Comparison of ENCODE assay signal across 9 cellular contexts in genomic region chr17:77410470-77410869, GRCh38.
DNase-seq lines count a peak whose midpoint lies in the region; ATAC-seq and TF ChIP-seq lines count a peak whose summit lies in the region.
"Had no signal": no experiment of that assay in that cellular context is flagged by ENCODE, and none has a peak within 500 bp of the region (broad histone marks: within the 10 kb centered on the region; RNA-seq: fewer than 3 reads in every experiment).

No MANE protein-coding gene starts in this region.

- H3K27me3 ChIP-seq in hepatocyte (no peaks in the 10 kb centered on the region), stomach smooth muscle (ENCODE audit: control insufficient read depth in 1 of 2, insufficient read depth in 2 of 2, low read length in 2 of 2) (no peaks in the 10 kb centered on the region)

- POLR2A ChIA-PET in activated B cell treated with CpG ODN at 0.5 μM for 24 hours (lab: Charles Lee): interaction anchor here (0.5 to 7.8 kb wide), 11 partner anchors 7 to 831 kb away, joined by 3 to 51 read pairs (median 5); partner anchors contain the start of gene TNRC6C

- peaks cover 27% of the 10 kb centered on the region for H3K4me1 ChIP-seq in hepatocyte (ENCODE audit: insufficient read depth)
- H3K4me1 ChIP-seq in stomach smooth muscle (ENCODE audit: control insufficient read depth, insufficient read depth, low read length): peaks cover 61% of the 10 kb centered on the region

- H3K4me3 ChIP-seq in hepatocyte: no peak overlapping the region
- no peak overlapping the region for H3K4me3 ChIP-seq in stomach smooth muscle (ENCODE audit: low read length in 2 of 2)

- H3K27me3 Mint-ChIP-seq in activated naive CD4-positive, alpha-beta T cell treated with anti-CD3 and anti-CD28 coated beads for 36 hours (ENCODE audit: low read depth): no peaks in the 10 kb centered on the region
- H3K27me3 Mint-ChIP-seq in activated B cell treated with CpG ODN at 0.5 μM for 24 hours: no peaks in the 10 kb centered on the region

- no peak overlapping the region for H2AFZ ChIP-seq in hepatocyte

- H3K27ac Mint-ChIP-seq in activated naive CD4-positive, alpha-beta T cell treated with anti-CD3 and anti-CD28 coated beads for 36 hours: peak overlapping the region; percentile 71
- peak overlapping the region; percentile 70 for H3K27ac Mint-ChIP-seq in activated B cell treated with CpG ODN at 0.5 μM for 24 hours

- H4K20me1 ChIP-seq in hepatocyte (ENCODE audit: insufficient read depth, poor library complexity, severe bottlenecking): peaks cover 55% of the 10 kb centered on the region

- TF ChIP-seq CTCF in activated B cell treated with CpG ODN at 0.5 μM for 24 hours (IDR thresholded peaks at IDR 0.05): no peak
- TF ChIP-seq CTCF in hepatocyte (IDR thresholded peaks at IDR 0.05; ENCODE audit: poor library complexity): no peak

- H3K9me3 ChIP-seq in hepatocyte (ENCODE audit: low read depth) (no peaks in the 10 kb centered on the region), stomach smooth muscle (ENCODE audit: control insufficient read depth in 2 of 2, low read length in 2 of 2) (no peaks in the 10 kb centered on the region)

- CTCF ChIA-PET in activated naive CD4-positive, alpha-beta T cell treated with anti-CD3 and anti-CD28 coated beads for 36 hours (lab: Charles Lee): interaction anchor here (0.8 to 4.8 kb wide), 6 partner anchors 10 to 84 kb away, joined by 3 to 35 read pairs (median 7); no protein-coding TSS in a partner anchor
- CTCF ChIA-PET in activated B cell treated with CpG ODN at 0.5 μM for 24 hours (lab: Charles Lee): interaction anchor here (1.6 to 1.9 kb wide), 2 partner anchors 10 to 19 kb away, joined by 5 to 6 read pairs; no protein-coding TSS in a partner anchor

- DNase-seq in activated naive CD4-positive, alpha-beta T cell treated with anti-CD3 and anti-CD28 coated beads for 36 hours: no peak
- no peak for DNase-seq in activated naive CD4-positive, alpha-beta T cell treated with Interleukin-2 at 50 U/mL for 16 hours
- DNase-seq in activated B cell treated with CpG ODN at 0.5 μM for 24 hours (no peak), hepatocyte (ENCODE audit: low spot score) (no peak), SW 1271 (lab: John Stamatoyannopoulos, UW) (no peak)
- DNase-seq in stimulated activated CD4-positive, alpha-beta T cell treated with anti-CD3 and anti-CD28 coated beads, Interleukin-4, amount 100 ng/mL, for 4 hours: no peak
- DNase-seq: NCI-H1105 treated with DMSO at 0.1 percent for 48 hours had no signal

- H3K79me2 ChIP-seq in hepatocyte: peaks cover 95% of the 10 kb centered on the region

- H3K9ac ChIP-seq in stomach smooth muscle (ENCODE audit: low read length in 2 of 2): peak overlapping the region; percentile 75 to 84

- H3K36me3 Mint-ChIP-seq in activated naive CD4-positive, alpha-beta T cell treated with anti-CD3 and anti-CD28 coated beads for 36 hours (ENCODE audit: low read depth): peaks cover 13% of the 10 kb centered on the region
- peaks cover 6% of the 10 kb centered on the region for H3K36me3 Mint-ChIP-seq in activated B cell treated with CpG ODN at 0.5 μM for 24 hours (ENCODE audit: low read depth)

- H3K9me3 Mint-ChIP-seq in activated naive CD4-positive, alpha-beta T cell treated with anti-CD3 and anti-CD28 coated beads for 36 hours: no peaks in the 10 kb centered on the region
- no peaks in the 10 kb centered on the region for H3K9me3 Mint-ChIP-seq in activated B cell treated with CpG ODN at 0.5 μM for 24 hours

- H3K27ac ChIP-seq in hepatocyte (peak overlapping the region; percentile 54), stomach smooth muscle (ENCODE audit: low read length) (peak overlapping the region; percentile 99)

- peaks cover 76% of the 10 kb centered on the region for H3K4me1 Mint-ChIP-seq in activated naive CD4-positive, alpha-beta T cell treated with anti-CD3 and anti-CD28 coated beads for 36 hours (ENCODE audit: low read depth)
- peaks cover 73% of the 10 kb centered on the region for H3K4me1 Mint-ChIP-seq in activated B cell treated with CpG ODN at 0.5 μM for 24 hours

- no peak overlapping the region for H3K4me2 ChIP-seq in hepatocyte

- no peaks in the 10 kb centered on the region for H3K36me3 ChIP-seq in hepatocyte (replicated peaks; ENCODE audit: insufficient read depth, low read depth)
- peaks cover 0 to 2% of the 10 kb centered on the region in 2 donors for H3K36me3 ChIP-seq in stomach smooth muscle (ENCODE audit: control insufficient read depth in 2 of 2, insufficient read depth in 2 of 2, low read length in 2 of 2)

- intact Hi-C loops in activated naive CD4-positive, alpha-beta T cell treated with anti-CD3 and anti-CD28 coated beads for 36 hours (cut with micrococcal nuclease): no loop called here
- intact Hi-C loops in activated B cell treated with CpG ODN at 0.5 μM for 24 hours (cut with micrococcal nuclease): no loop called here

- WGBS in hepatocyte (ENCODE audit: low lambda C conversion rate, missing lambda C conversion rate): 91% methylated on average over 13 of the region's 13 CpGs

- no peaks in the 10 kb centered on the region for H3K9me2 ChIP-seq in hepatocyte (replicated peaks; ENCODE audit: insufficient read depth)

- H3K4me3 Mint-ChIP-seq in activated naive CD4-positive, alpha-beta T cell treated with anti-CD3 and anti-CD28 coated beads for 36 hours: no peak overlapping the region
- H3K4me3 Mint-ChIP-seq in activated B cell treated with CpG ODN at 0.5 μM for 24 hours: no peak overlapping the region

- no peak for ATAC-seq in activated B cell treated with CpG ODN at 0.5 μM for 24 hours (ENCODE audit: low read depth)
- no peak for ATAC-seq in GM19395 (IDR thresholded peaks at IDR 0.05; ENCODE audit: unreplicated experiment)
